In genomic region chr1:108947871-108948525, GRCh38 we compare ENCODE assay signal across 13 cellular contexts. TPM values are rescaled to one million over a fixed set of nuclear protein-coding genes. Genes with fewer than 3 reads are reported as not detected.
DNase-seq lines count a peak whose midpoint lies in the region; ATAC-seq and TF ChIP-seq lines count a peak whose summit lies in the region.
"Had no signal": no experiment of that assay in that cellular context is flagged by ENCODE, and none has a peak within 500 bp of the region (broad histone marks: within the 10 kb centered on the region; RNA-seq: fewer than 3 reads in every experiment).

No MANE protein-coding gene starts in this region.

- peaks cover 6% of the 10 kb centered on the region for H3K36me3 Mint-ChIP-seq in T-helper 17 cell (ENCODE audit: low read depth)

- no peak overlapping the region for H3K4me3 Mint-ChIP-seq in T-helper 17 cell
- H3K4me3 Mint-ChIP-seq: activated CD4-positive, alpha-beta T cell treated with anti-CD3 and anti-CD28 coated beads, Interleukin-2, amount 10 ng/mL, durations not matched to agents 24 days and 14 days; activated naive CD8-positive, alpha-beta T cell treated with anti-CD3 and anti-CD28 coated beads, Interleukin-2, amount 10 ng/mL, durations not matched to agents 7 days and 5 days had no signal

- DNase-seq in T-helper 17 cell (no peak), fibroblast of pulmonary artery (ENCODE audit: low read depth) (peak; percentile 15), midbrain (lab: John Stamatoyannopoulos, UW) (peak; percentile 30), COLO668 (lab: John Stamatoyannopoulos, UW; ENCODE audit: unreplicated experiment) (no peak), NCI-H226 (no peak)
- DNase-seq: activated CD4-positive, alpha-beta T cell treated with anti-CD3 and anti-CD28 coated beads, Interleukin-2, amount 10 ng/mL, durations not matched to agents 24 days and 14 days; activated naive CD8-positive, alpha-beta T cell treated with anti-CD3 and anti-CD28 coated beads, Interleukin-2, amount 10 ng/mL, durations not matched to agents 7 days and 5 days; NCI-H1694; psoas muscle; RPMI8226 had no signal

- peak overlapping the region; percentile 81 for H3K27ac Mint-ChIP-seq in T-helper 17 cell
- H3K27ac Mint-ChIP-seq: activated CD4-positive, alpha-beta T cell treated with anti-CD3 and anti-CD28 coated beads, Interleukin-2, amount 10 ng/mL, durations not matched to agents 24 days and 14 days; activated naive CD8-positive, alpha-beta T cell treated with anti-CD3 and anti-CD28 coated beads, Interleukin-2, amount 10 ng/mL, durations not matched to agents 7 days and 5 days had no signal

- H3K4me1 Mint-ChIP-seq in T-helper 17 cell = peaks cover 14% of the 10 kb centered on the region

- no peak for ATAC-seq in T-helper 17 cell
- ATAC-seq in GM21786 (IDR thresholded peaks at IDR 0.05; ENCODE audit: unreplicated experiment) = no peak
- ATAC-seq in HG02610 (IDR thresholded peaks at IDR 0.05; ENCODE audit: unreplicated experiment) = no peak

- peak overlapping the region; percentile 14; the same call in 1 of the 2 replicates for H3K27ac ChIP-seq in 22Rv1
- H3K27ac ChIP-seq: psoas muscle had no signal

- H3K27me3 Mint-ChIP-seq in T-helper 17 cell = no peaks in the 10 kb centered on the region
- H3K27me3 Mint-ChIP-seq: activated CD4-positive, alpha-beta T cell treated with anti-CD3 and anti-CD28 coated beads, Interleukin-2, amount 10 ng/mL, durations not matched to agents 24 days and 14 days; activated naive CD8-positive, alpha-beta T cell treated with anti-CD3 and anti-CD28 coated beads, Interleukin-2, amount 10 ng/mL, durations not matched to agents 7 days and 5 days had no signal

- H3K4me3 ChIP-seq in fibroblast of pulmonary artery (replicated peaks; ENCODE audit: low read depth, low read length) = peak overlapping the region; percentile 9
- H3K4me3 ChIP-seq: psoas muscle had no signal

- no peaks in the 10 kb centered on the region for H3K9me3 ChIP-seq in T-helper 17 cell (ENCODE audit: control insufficient read depth, low read length, poor library complexity, severe bottlenecking)
- H3K9me3 ChIP-seq: psoas muscle had no signal

- no peak for TF ChIP-seq CTCF in 22Rv1 (IDR thresholded peaks at IDR 0.05)
- TF ChIP-seq CTCF in fibroblast of pulmonary artery (IDR thresholded peaks at IDR 0.05; ENCODE audit: low read length, missing control alignments) = no peak

RNA-seq across cellular contexts. Expression of gene CLCC1, which starts 15.3 kb away (rescaled TPM):
- total RNA-seq in T-helper 17 cell = 10 to 100 TPM; 15.1 to 15.5 TPM

Comparison
In these comparisons a context has a peak if more than half of its experiments do, and no peak if none do; other contexts are left out.
1. DNase-seq: peak in fibroblast of pulmonary artery (single experiment) and midbrain (single experiment); none in T-helper 17 cell (0 of 3), COLO668 (single experiment) and NCI-H226 (single experiment).